In the genomic region with DNA sequence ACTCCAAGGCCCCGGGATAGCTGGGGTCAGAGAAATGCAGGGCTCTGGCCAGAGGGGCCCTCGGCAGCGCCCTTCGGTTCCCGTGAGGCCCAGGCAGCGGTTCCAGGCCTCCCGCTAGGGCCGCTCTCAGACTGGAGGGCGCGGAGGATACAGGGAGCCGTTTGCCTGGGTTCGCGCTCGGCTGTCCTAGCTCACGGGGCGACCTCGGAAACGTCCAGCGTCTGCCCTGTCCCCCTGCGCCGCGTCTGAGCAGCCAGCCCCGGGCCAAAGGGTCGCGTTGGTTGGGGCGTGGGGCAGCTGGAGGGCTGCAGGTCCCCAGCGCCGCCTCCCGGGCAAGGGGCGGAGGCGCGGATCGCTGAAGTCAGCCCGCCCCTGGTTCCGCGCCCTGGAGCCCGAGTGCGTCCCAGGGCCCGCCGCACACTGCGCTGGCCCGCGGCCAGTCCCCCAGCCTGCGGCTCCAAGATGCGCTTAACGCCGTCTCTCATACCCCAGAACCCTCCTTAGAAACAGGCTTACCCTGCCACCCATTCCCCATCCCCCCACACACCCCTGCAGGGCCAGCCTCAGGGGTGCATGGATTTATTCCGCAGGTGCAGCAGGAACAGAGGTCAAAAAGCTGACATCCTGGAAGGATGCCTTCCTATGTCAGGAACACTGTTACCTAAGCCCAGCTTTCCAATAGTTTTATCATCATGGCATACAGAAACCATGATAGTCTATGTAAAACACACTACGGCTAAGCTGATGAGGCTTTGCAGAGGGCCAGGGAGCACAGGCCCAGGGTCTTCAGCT, we compare ENCODE assay signal across 11 cellular contexts. TPM values are rescaled to one million over a fixed set of nuclear protein-coding genes. Genes with fewer than 3 reads are reported as not detected.
A peak's percentile ranks its signal among the peaks of the same experiment; 100 is the strongest.
DNase-seq lines count a peak whose midpoint lies in the region; ATAC-seq and TF ChIP-seq lines count a peak whose summit lies in the region.
"Had no signal": no experiment of that assay in that cellular context is flagged by ENCODE, and none has a peak within 500 bp of the region (broad histone marks: within the 10 kb centered on the region; RNA-seq: fewer than 3 reads in every experiment).

No MANE protein-coding gene starts in this region.

- H3K27ac ChIP-seq in mesenchymal stem cell (ENCODE audit: low read length, poor library complexity, severe bottlenecking) (no peak overlapping the region), upper lobe of right lung (no peak overlapping the region), PC-3 (ENCODE audit: low read length) (no peak overlapping the region)

- no peak for TF ChIP-seq POLR2A in erythroblast (IDR thresholded peaks at IDR 0.05; ENCODE audit: low read length)

- no peak overlapping the region for H2AK5ac ChIP-seq in mesenchymal stem cell (ENCODE audit: low read length, severe bottlenecking)

- H3K9ac ChIP-seq in mesenchymal stem cell (ENCODE audit: low read length): peak overlapping the region; percentile 75
- H3K9ac ChIP-seq in PC-3 (ENCODE audit: low read length): no peak overlapping the region

- POLR2A ChIA-PET in PC-3 (lab: Charles Lee; ENCODE audit: unreplicated experiment): no interaction called here

- H3K9me3 ChIP-seq in mesenchymal stem cell (ENCODE audit: control insufficient read depth, low read length) (no peaks in the 10 kb centered on the region), upper lobe of right lung (no peaks in the 10 kb centered on the region), PC-3 (ENCODE audit: low read length) (no peaks in the 10 kb centered on the region)

- H3K79me1 ChIP-seq in mesenchymal stem cell (replicated peaks; ENCODE audit: low read length, poor library complexity, severe bottlenecking): no peaks in the 10 kb centered on the region

- H2BK12ac ChIP-seq in mesenchymal stem cell (ENCODE audit: low read length in 2 of 2): peak overlapping the region in 1 of 2 experiments; percentile 63

- no TSS peak for BruUV-seq in PC-3 (replicated peaks; lab: Mats Ljungman, UMichigan)

- intact Hi-C loops in upper lobe of right lung (cut with DNase I): no loop called here
- intact Hi-C loops in PC-3 (cut with micrococcal nuclease): no loop called here

- peak overlapping the region; percentile 34 for H4K91ac ChIP-seq in mesenchymal stem cell (ENCODE audit: low read length)

- H3K4me3 ChIP-seq in mesenchymal stem cell (ENCODE audit: insufficient read depth in 1 of 2, low read depth in 1 of 2, low read length in 2 of 2): peak overlapping the region; percentile 58 to 71
- H3K4me3 ChIP-seq in upper lobe of right lung: peak overlapping the region; percentile 32
- no peak overlapping the region for H3K4me3 ChIP-seq in PC-3 (ENCODE audit: low read length)

- peak overlapping the region; percentile 89 for H2AFZ ChIP-seq in mesenchymal stem cell (ENCODE audit: low read depth, low read length)
- H2AFZ ChIP-seq in PC-3 (ENCODE audit: low read length): no peak overlapping the region

- H3K23ac ChIP-seq in mesenchymal stem cell (ENCODE audit: low read length in 2 of 2): peak overlapping the region in 1 of 2 experiments; percentile 96

- peak overlapping the region in 1 of 2 experiments; percentile 44 for H3K14ac ChIP-seq in mesenchymal stem cell (ENCODE audit: low read length in 2 of 2)

- H3F3A ChIP-seq in PC-3 (ENCODE audit: low read length, unreplicated experiment): no peaks in the 10 kb centered on the region

- H3K4me2 ChIP-seq in mesenchymal stem cell (ENCODE audit: low read length, poor library complexity, severe bottlenecking) (peak overlapping the region; percentile 91), PC-3 (ENCODE audit: low read length) (no peak overlapping the region)

- ATAC-seq in upper lobe of right lung (peak; percentile 80), PC-3 (no peak), HG02885 (IDR thresholded peaks at IDR 0.05; ENCODE audit: poor library complexity, unreplicated experiment) (no peak)

- H3K79me2 ChIP-seq in PC-3 (ENCODE audit: low read length): no peaks in the 10 kb centered on the region

- peak overlapping the region; percentile 70 for H4K8ac ChIP-seq in mesenchymal stem cell (ENCODE audit: low read length)

- DNase-seq in activated CD4-positive, alpha-beta T cell treated with anti-CD3 and anti-CD28 coated beads for 48 hours: peak; percentile 13
- no peak for DNase-seq in activated CD4-positive, alpha-beta T cell treated with anti-CD3 and anti-CD28 coated beads, Interleukin-2, amount 50 U/mL, for 1 hour
- DNase-seq in erythroblast (lab: John Stamatoyannopoulos, UW): peak; percentile 34 to 47
- DNase-seq in mesenchymal stem cell: peak; percentile 46
- DNase-seq in upper lobe of right lung: no peak
- no peak for DNase-seq in PC-3
- no peak for DNase-seq in kidney glomerular epithelial cell (lab: John Stamatoyannopoulos, UW)
- DNase-seq: stimulated activated CD4-positive, alpha-beta T cell treated with anti-CD3 and anti-CD28 coated beads, Interleukin-4, amount 100 ng/mL, for 4 hours; T-helper 9 cell had no signal

- CTCF ChIA-PET in PC-3 (lab: Charles Lee): no interaction called here

- H3K9me2 ChIP-seq in PC-3 (replicated peaks; ENCODE audit: low read length): no peaks in the 10 kb centered on the region

- WGBS in mesenchymal stem cell: 6% methylated on average over 44 of the region's 49 CpGs

- no peak overlapping the region for H2BK15ac ChIP-seq in mesenchymal stem cell (ENCODE audit: low read depth, poor library complexity, severe bottlenecking)

- H3K27me3 ChIP-seq in mesenchymal stem cell (ENCODE audit: control insufficient read depth in 1 of 2, insufficient read depth in 1 of 2, low read length in 2 of 2) (peaks cover 8 to 20% of the 10 kb centered on the region in 2 experiments), upper lobe of right lung (peaks cover 44% of the 10 kb centered on the region), PC-3 (ENCODE audit: low read length) (no peaks in the 10 kb centered on the region)

- no peak overlapping the region for H2BK120ac ChIP-seq in mesenchymal stem cell (ENCODE audit: low read depth, low read length)

- peak overlapping the region; percentile 76 for H2BK5ac ChIP-seq in mesenchymal stem cell (ENCODE audit: low read depth, low read length, poor library complexity, severe bottlenecking)

- no peak overlapping the region for H3K4ac ChIP-seq in mesenchymal stem cell (ENCODE audit: low read depth in 1 of 2, low read length in 2 of 2)

- H3K4me1 ChIP-seq in mesenchymal stem cell (ENCODE audit: control insufficient read depth, insufficient read depth, low read depth, low read length) (peaks cover 14% of the 10 kb centered on the region), upper lobe of right lung (no peaks in the 10 kb centered on the region), PC-3 (ENCODE audit: insufficient read depth, low read length) (peaks cover 20% of the 10 kb centered on the region)

- H3K36me3 ChIP-seq in mesenchymal stem cell (ENCODE audit: control insufficient read depth in 1 of 2, insufficient read depth in 2 of 2, low read depth in 1 of 2, low read length in 2 of 2) (no peaks in the 10 kb centered on the region), upper lobe of right lung (no peaks in the 10 kb centered on the region), PC-3 (ENCODE audit: low read depth, low read length) (no peaks in the 10 kb centered on the region)

- H3K18ac ChIP-seq in mesenchymal stem cell (ENCODE audit: low read depth in 1 of 2, low read length in 2 of 2): peak overlapping the region; percentile 41 to 62

- no peaks in the 10 kb centered on the region for H4K20me1 ChIP-seq in PC-3 (ENCODE audit: low read length)

- peak; percentile 17 for TF ChIP-seq CTCF in upper lobe of right lung (IDR thresholded peaks at IDR 0.05)
- TF ChIP-seq CTCF in PC-3 (conservative IDR thresholded peaks at IDR 0.05; ENCODE audit: low read depth, low read length): no peak

RNA-seq across cellular contexts. Expression of a gene that starts 22.1 kb away (rescaled TPM):
- not detected for polyA plus RNA-seq in mesenchymal stem cell (2013, experiment 1 of 2)
- polyA plus RNA-seq in mesenchymal stem cell (2013, experiment 2 of 2): not detected
- not detected for total RNA-seq in upper lobe of right lung
- total RNA-seq in PC-3 (2014; rRNA removed): not detected in 2 replicates
- total RNA-seq: LHCN-M2 had no signal

RNA-seq across cellular contexts. Expression of a gene that starts 36.1 kb away (rescaled TPM):
- polyA plus RNA-seq in mesenchymal stem cell (2013, experiment 1 of 2): 0.03 TPM
- polyA plus RNA-seq in mesenchymal stem cell (2013, experiment 2 of 2): 0.03 TPM
- total RNA-seq in upper lobe of right lung (2.5 TPM), PC-3 (2014; rRNA removed) (0.04 and 0.52 TPM in 2 replicates)

Comparison
In these comparisons a context has a peak if more than half of its experiments do, and no peak if none do; other contexts are left out.
1. DNase-seq: peak in activated CD4-positive, alpha-beta T cell treated with anti-CD3 and anti-CD28 coated beads for 48 hours (single experiment), erythroblast (2 of 2) and mesenchymal stem cell (single experiment); none in activated CD4-positive, alpha-beta T cell treated with anti-CD3 and anti-CD28 coated beads, Interleukin-2, amount 50 U/mL, for 1 hour (single experiment), upper lobe of right lung (single experiment), PC-3 (single experiment) and kidney glomerular epithelial cell (single experiment).